ENCODE assay signal across 8 cellular contexts in genomic region chr12:32399045-32399372, GRCh38. TPM values are rescaled to one million over a fixed set of nuclear protein-coding genes. Genes with fewer than 3 reads are reported as not detected.
DNase-seq lines count a peak whose midpoint lies in the region; ATAC-seq and TF ChIP-seq lines count a peak whose summit lies in the region.

No MANE protein-coding gene starts in this region.

- TF ChIP-seq POLR2A in thyroid gland (IDR thresholded peaks at IDR 0.05), result no peak

- intact Hi-C loops in left lung (cut with DNase I), result no loop called here
- intact Hi-C loops in thyroid gland (cut with DNase I), result no loop called here

- CTCF ChIA-PET in activated CD4-positive, alpha-beta T cell treated with anti-CD3 and anti-CD28 coated beads, Interleukin-2, amount 10 ng/mL, durations not matched to agents 7 days and 5 days (lab: Charles Lee), result interaction anchor here (1.1 kb wide), 1 partner anchor 10 kb away, joined by 3 read pairs; no protein-coding TSS in a partner anchor

- no peak for ATAC-seq in left lung

- peaks cover 6 to 51% of the 10 kb centered on the region in 2 donors for H3K27me3 ChIP-seq in left lung
- H3K27me3 ChIP-seq in thyroid gland, result no peaks in the 10 kb centered on the region

- POLR2A ChIA-PET in activated CD4-positive, alpha-beta T cell treated with anti-CD3 and anti-CD28 coated beads, Interleukin-2, amount 10 ng/mL, durations not matched to agents 7 days and 5 days (lab: Charles Lee), result interaction anchor here (0.7 kb wide), 2 partner anchors 41 to 56 kb away, joined by 3 read pairs; no protein-coding TSS in a partner anchor

- WGBS in thyroid gland, 2 donors, result 1 to 4% methylated on average over 4 to 14 of the region's 33 CpGs

- TF ChIP-seq CTCF in left lung (IDR thresholded peaks at IDR 0.05), result no peak
- no peak for TF ChIP-seq CTCF in thyroid gland (IDR thresholded peaks at IDR 0.05)

- H3K4me3 Mint-ChIP-seq in activated CD4-positive, alpha-beta T cell treated with anti-CD3 and anti-CD28 coated beads, Interleukin-2, amount 10 ng/mL, durations not matched to agents 7 days and 5 days, result peak overlapping the region; percentile 85
- H3K4me3 Mint-ChIP-seq in activated naive CD8-positive, alpha-beta T cell treated with anti-CD3 and anti-CD28 coated beads for 36 hours, result peak overlapping the region; percentile 47

- no peak for DNase-seq in activated CD4-positive, alpha-beta T cell treated with anti-CD3 and anti-CD28 coated beads, Interleukin-2, amount 10 ng/mL, durations not matched to agents 7 days and 5 days
- no peak for DNase-seq in activated CD4-positive, alpha-beta T cell treated with anti-CD3 and anti-CD28 coated beads, Interleukin-2, amount 50 U/mL, for 1 hour
- no peak for DNase-seq in activated naive CD8-positive, alpha-beta T cell treated with anti-CD3 and anti-CD28 coated beads for 36 hours
- DNase-seq in left lung (no peak), thyroid gland (no peak), NAMALWA (ENCODE audit: low spot score) (no peak), RKO (ENCODE audit: low spot score) (no peak), NCI-H187 (lab: John Stamatoyannopoulos, UW) (no peak)

- peaks cover 5 to 42% of the 10 kb centered on the region in 2 donors for H3K4me1 ChIP-seq in left lung
- H3K4me1 ChIP-seq in thyroid gland, result peaks cover 5 to 8% of the 10 kb centered on the region in 2 donors

- H3K36me3 ChIP-seq in left lung, result no peaks in the 10 kb centered on the region
- H3K36me3 ChIP-seq in thyroid gland, result no peaks in the 10 kb centered on the region

- H3K4me3 ChIP-seq in left lung (peak overlapping the region; percentile 64 to 67), thyroid gland (replicated peaks in 1 of 3) (peak overlapping the region in 2 of 3 donors; percentile 67 to 93)

- H3K9me3 ChIP-seq in left lung, result no peaks in the 10 kb centered on the region
- no peaks in the 10 kb centered on the region for H3K9me3 ChIP-seq in thyroid gland

- H3K4me1 Mint-ChIP-seq in activated CD4-positive, alpha-beta T cell treated with anti-CD3 and anti-CD28 coated beads, Interleukin-2, amount 10 ng/mL, durations not matched to agents 7 days and 5 days, result peaks cover 12% of the 10 kb centered on the region
- H3K4me1 Mint-ChIP-seq in activated naive CD8-positive, alpha-beta T cell treated with anti-CD3 and anti-CD28 coated beads for 36 hours, result peaks cover 1% of the 10 kb centered on the region

- no peaks in the 10 kb centered on the region for H3K9me3 Mint-ChIP-seq in activated CD4-positive, alpha-beta T cell treated with anti-CD3 and anti-CD28 coated beads, Interleukin-2, amount 10 ng/mL, durations not matched to agents 7 days and 5 days
- H3K9me3 Mint-ChIP-seq in activated naive CD8-positive, alpha-beta T cell treated with anti-CD3 and anti-CD28 coated beads for 36 hours, result no peaks in the 10 kb centered on the region

- no peak overlapping the region for H3K27ac Mint-ChIP-seq in activated CD4-positive, alpha-beta T cell treated with anti-CD3 and anti-CD28 coated beads, Interleukin-2, amount 10 ng/mL, durations not matched to agents 7 days and 5 days
- no peak overlapping the region for H3K27ac Mint-ChIP-seq in activated naive CD8-positive, alpha-beta T cell treated with anti-CD3 and anti-CD28 coated beads for 36 hours

- no peaks in the 10 kb centered on the region for H3K36me3 Mint-ChIP-seq in activated CD4-positive, alpha-beta T cell treated with anti-CD3 and anti-CD28 coated beads, Interleukin-2, amount 10 ng/mL, durations not matched to agents 7 days and 5 days (ENCODE audit: low read depth)
- H3K36me3 Mint-ChIP-seq in activated naive CD8-positive, alpha-beta T cell treated with anti-CD3 and anti-CD28 coated beads for 36 hours, result no peaks in the 10 kb centered on the region

- peak overlapping the region; percentile 80 to 85 for H3K27ac ChIP-seq in left lung
- peak overlapping the region; percentile 51 to 84 (median 84) for H3K27ac ChIP-seq in thyroid gland

- H3K27me3 Mint-ChIP-seq in activated CD4-positive, alpha-beta T cell treated with anti-CD3 and anti-CD28 coated beads, Interleukin-2, amount 10 ng/mL, durations not matched to agents 7 days and 5 days, result peaks cover 50% of the 10 kb centered on the region
- peaks cover 50% of the 10 kb centered on the region for H3K27me3 Mint-ChIP-seq in activated naive CD8-positive, alpha-beta T cell treated with anti-CD3 and anti-CD28 coated beads for 36 hours

RNA-seq across cellular contexts. Expression of gene FGD4, which starts 0.3 kb away (rescaled TPM):
- total RNA-seq in activated CD4-positive, alpha-beta T cell treated with anti-CD3 and anti-CD28 coated beads, Interleukin-2, amount 10 ng/mL, durations not matched to agents 7 days and 5 days, result under 1 TPM; 0.17 to 0.22 TPM
- under 1 TPM; 0.34 to 0.45 TPM for total RNA-seq in activated naive CD8-positive, alpha-beta T cell treated with anti-CD3 and anti-CD28 coated beads for 36 hours
- total RNA-seq in left lung, result 10 to 100 TPM; 37.0 to 38.9 TPM
- total RNA-seq in thyroid gland, result 10 to 100 TPM; 32.5 to 51.4 (median 38.8) TPM

Comparison
In these comparisons a context has a peak if more than half of its experiments do, and no peak if none do; other contexts are left out.
1. RNA of gene FGD4, which starts 0.3 kb away (total RNA-seq): 32.5 to 51.4 TPM in thyroid gland and 37.0 to 38.9 TPM in left lung; 0.34 to 0.45 TPM in activated naive CD8-positive, alpha-beta T cell treated with anti-CD3 and anti-CD28 coated beads for 36 hours and 0.17 to 0.22 TPM in activated CD4-positive, alpha-beta T cell treated with anti-CD3 and anti-CD28 coated beads, Interleukin-2, amount 10 ng/mL, durations not matched to agents 7 days and 5 days; every median in the first group is over 10 times any median in the second.